ENCODE assay signal across 27 cellular contexts in genomic region chrX:112798736-112799135, GRCh38.
"Had no signal": no experiment of that assay in that cellular context is flagged by ENCODE, and none has a peak within 500 bp of the region (broad histone marks: within the 10 kb centered on the region; RNA-seq: fewer than 3 reads in every experiment).

No MANE protein-coding gene starts in this region.

- ATAC-seq: left colon; left lung; lower lobe of right lung; naive thymus-derived CD8-positive, alpha-beta T cell; pancreas; right lobe of liver; stimulated activated naive B cell treated with anti-CD40 and anti-IgM and Interleukin-4, amounts not matched to agents 10 μg/mL and 1 μg/mL and 100 μg/mL, for 72 hours; stimulated activated naive CD8-positive, alpha-beta T cell treated with anti-CD3 and anti-CD28 coated beads, Interleukin-15, Interleukin-2, amounts not matched to agents 100 U/mL and 50 U/mL, for 24 hours had no signal

- H3K27me3 Mint-ChIP-seq: naive thymus-derived CD8-positive, alpha-beta T cell; type B pancreatic cell had no signal

- H3K27ac Mint-ChIP-seq: immature natural killer cell; naive thymus-derived CD8-positive, alpha-beta T cell; nephron; stimulated activated naive B cell treated with anti-CD40 and anti-IgM and Interleukin-4, amounts not matched to agents 10 μg/mL and 1 μg/mL and 100 μg/mL, for 72 hours; type B pancreatic cell had no signal

- H3K9me3 ChIP-seq: left lung, lower lobe of right lung, pancreas, right lobe of liver, tibial nerve, uterus had no signal

- H3K27me3 ChIP-seq: left lung, pancreas, right atrium auricular region, right lobe of liver, uterus had no signal

- H3K4me1 Mint-ChIP-seq: immature natural killer cell; naive thymus-derived CD8-positive, alpha-beta T cell; stimulated activated naive B cell treated with anti-CD40 and anti-IgM and Interleukin-4, amounts not matched to agents 10 μg/mL and 1 μg/mL and 100 μg/mL, for 72 hours had no signal

- H3K4me3 Mint-ChIP-seq: immature natural killer cell; naive thymus-derived CD8-positive, alpha-beta T cell; nephron; neural crest cell; stimulated activated naive B cell treated with anti-CD40 and anti-IgM and Interleukin-4, amounts not matched to agents 10 μg/mL and 1 μg/mL and 100 μg/mL, for 72 hours; type B pancreatic cell had no signal

- H3K4me3 ChIP-seq: left lung, lower lobe of right lung, pancreas, right atrium auricular region, right lobe of liver, skin epidermis, stomach, tibial nerve, uterus had no signal

- DNase-seq: hypothalamus; immature natural killer cell; kidney; left colon; left lung; lower lobe of right lung; mammary epithelial cell; mesenchymal stem cell; naive thymus-derived CD8-positive, alpha-beta T cell; nucleus accumbens; pancreas; posterior cingulate gyrus; right lobe of liver; stimulated activated CD4-positive, alpha-beta T cell treated with anti-CD3 and anti-CD28 coated beads, Interleukin-12 subunit alpha, Interleukin-12 subunit beta, amount 100 ng/mL, for 4 hours; stimulated activated CD4-positive, alpha-beta T cell treated with anti-CD3 and anti-CD28 coated beads, Interleukin-15, amount 100 ng/mL, for 24 hours; stimulated activated CD4-positive, alpha-beta T cell treated with anti-CD3 and anti-CD28 coated beads, Interleukin-2, amount 100 ng/mL, for 24 hours; stimulated activated CD4-positive, alpha-beta T cell treated with anti-CD3 and anti-CD28 coated beads, Interleukin-4, amount 100 ng/mL, for 1 hour; stimulated activated naive B cell treated with anti-CD40 and anti-IgM and Interleukin-4, amounts not matched to agents 10 μg/mL and 1 μg/mL and 100 μg/mL, for 72 hours; stimulated activated naive CD8-positive, alpha-beta T cell treated with anti-CD3 and anti-CD28 coated beads, Interleukin-15, Interleukin-2, amounts not matched to agents 100 U/mL and 50 U/mL, for 24 hours; stomach; uterus had no signal

- H3K36me3 ChIP-seq: left lung, lower lobe of right lung, pancreas, right atrium auricular region, right lobe of liver, uterus had no signal

- FAIRE-seq: kidney had no signal

- H3K9me3 Mint-ChIP-seq: immature natural killer cell, type B pancreatic cell had no signal

- H3K27ac ChIP-seq: left lung, lower lobe of right lung, pancreas, right atrium auricular region, right lobe of liver, skin epidermis, stomach, tibial nerve, uterus had no signal

- H3K4me1 ChIP-seq: left lung, lower lobe of right lung, pancreas, right atrium auricular region, right lobe of liver, stomach, tibial nerve, uterus had no signal
